1 cellular context compared by ENCODE assay signal in genomic region chr22:49655168-49655812, GRCh38.
TF ChIP-seq lines count a peak whose summit lies in the region.

No MANE protein-coding gene starts in this region.

TF ChIP-seq in HCT116, 20 proteins besides CTCF, POLR2A, EP300 and RAD21 (continued from another document):
- TF ChIP-seq ATF3 (IDR thresholded peaks at IDR 0.05) (no peak), FOSL1 (IDR thresholded peaks at IDR 0.05; ENCODE audit: low read depth) (no peak), ZNF274 (IDR thresholded peaks at IDR 0.05; ENCODE audit: low read depth, low read length) (no peak), EZH2phosphoT487 (IDR thresholded peaks at IDR 0.05; ENCODE audit: borderline replicate concordance) (no peak), MAX (IDR thresholded peaks at IDR 0.05) (no peak), ZBTB33 (IDR thresholded peaks at IDR 0.05; ENCODE audit: extremely low read depth, insufficient replicate concordance, low read length) (no peak), JUND (IDR thresholded peaks at IDR 0.05) (no peak)
TF ChIP-seq in HCT116: peak in this region for 0.
